Comparison of ENCODE assay signal across 8 cellular contexts in the genomic region with DNA sequence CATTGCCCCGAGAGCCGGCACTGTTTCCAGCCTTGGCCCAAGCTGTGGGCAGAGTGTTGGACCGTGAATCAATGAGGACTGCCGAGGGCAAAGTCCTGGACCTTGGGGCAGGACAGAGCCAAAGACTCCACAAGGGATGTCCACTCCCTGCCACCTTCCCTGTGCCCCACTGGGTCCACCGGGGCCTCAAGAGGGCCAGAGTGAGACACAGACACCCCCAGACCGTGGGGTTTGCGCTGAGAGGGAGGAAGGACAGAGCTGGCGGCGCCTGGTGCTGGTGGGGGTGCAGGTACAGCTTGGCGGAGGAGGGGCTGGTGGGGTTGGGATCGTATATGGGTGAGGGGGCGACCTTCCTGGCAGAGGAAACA. TPM values are rescaled to one million over a fixed set of nuclear protein-coding genes. Genes with fewer than 3 reads are reported as not detected.
A peak's percentile ranks its signal among the peaks of the same experiment; 100 is the strongest.
DNase-seq lines count a peak whose midpoint lies in the region; ATAC-seq lines count a peak whose summit lies in the region.

No MANE protein-coding gene starts in this region.

- peaks cover 30 to 31% of the 10 kb centered on the region in 2 donors for H3K4me1 ChIP-seq in mucosa of rectum (ENCODE audit: control insufficient read depth in 2 of 2, insufficient read depth in 2 of 2, low read length in 2 of 2)

- ATAC-seq in Right ventricle myocardium superior (ENCODE audit: poor library complexity) (peak; percentile 4), left ventricle myocardium superior (no peak), GM21447 (IDR thresholded peaks at IDR 0.05; ENCODE audit: unreplicated experiment) (no peak)

- DNase-seq in Right ventricle myocardium superior (no peak), left ventricle myocardium superior (no peak), hypothalamus (lab: John Stamatoyannopoulos, UW) (no peak), amniotic stem cell (lab: John Stamatoyannopoulos, UW) (no peak), NCI-H69 (lab: John Stamatoyannopoulos, UW) (no peak)

- H3K27ac ChIP-seq in cingulate gyrus (ENCODE audit: low read depth, low read length) (peak overlapping the region; percentile 81), mucosa of rectum (ENCODE audit: low read depth in 2 of 2, low read length in 2 of 2) (peak overlapping the region; percentile 91 to 92)

- peak overlapping the region; percentile 79 to 93 for H3K9ac ChIP-seq in mucosa of rectum (ENCODE audit: low read depth in 1 of 2, low read length in 2 of 2)

- H3K36me3 ChIP-seq in mucosa of rectum (ENCODE audit: control insufficient read depth in 2 of 2, insufficient read depth in 2 of 2, low read length in 2 of 2) = peaks cover 2 to 8% of the 10 kb centered on the region in 2 donors

- no peaks in the 10 kb centered on the region for H3K9me3 ChIP-seq in mucosa of rectum (ENCODE audit: control insufficient read depth in 2 of 2, low read length in 2 of 2)

- peak overlapping the region; percentile 77 to 86 for H3K4me3 ChIP-seq in mucosa of rectum (ENCODE audit: low read length in 2 of 2)

- H3K27me3 ChIP-seq in mucosa of rectum (ENCODE audit: control insufficient read depth in 2 of 2, insufficient read depth in 2 of 2, low read length in 2 of 2) = no peaks in the 10 kb centered on the region

- intact Hi-C loops in Right ventricle myocardium superior (cut with DNase I) = no loop called here
- intact Hi-C loops in left ventricle myocardium superior (cut with micrococcal nuclease) = no loop called here

RNA-seq across cellular contexts. Expression of a gene that starts 11.8 kb away (rescaled TPM):
- total RNA-seq in Right ventricle myocardium superior (4.9 TPM), left ventricle myocardium superior (5.6 TPM)

RNA-seq across cellular contexts. Expression of a gene that starts 22.6 kb away (rescaled TPM):
- 0.75 TPM for total RNA-seq in Right ventricle myocardium superior
- total RNA-seq in left ventricle myocardium superior = 0.94 TPM

RNA-seq across cellular contexts. Expression of a gene that starts 43.6 kb away (rescaled TPM):
- 20.8 TPM for total RNA-seq in Right ventricle myocardium superior
- 29.6 TPM for total RNA-seq in left ventricle myocardium superior
